In genomic region chr4:122873752-122874151, GRCh38 we compare ENCODE assay signal across 1 cellular context.
A peak's percentile ranks its signal among the peaks of the same experiment; 100 is the strongest.
TF ChIP-seq lines count a peak whose summit lies in the region.

No MANE protein-coding gene starts in this region.

TF ChIP-seq in K562, 482 proteins besides CTCF, POLR2A, EP300 and RAD21 (continued from another document):
- TF ChIP-seq ZNF592 (IDR thresholded peaks at IDR 0.05) (0 out of 2 replicates have a peak, but pooled peaks have one; percentile 12), TAF15 (IDR thresholded peaks at IDR 0.05; ENCODE audit: low read depth, low read length) (no peak), ETS2 (tag; IDR thresholded peaks at IDR 0.05; ENCODE audit: borderline replicate concordance, poor library complexity, severe bottlenecking) (no peak)
